ENCODE assay signal across 8 cellular contexts in the genomic region with DNA sequence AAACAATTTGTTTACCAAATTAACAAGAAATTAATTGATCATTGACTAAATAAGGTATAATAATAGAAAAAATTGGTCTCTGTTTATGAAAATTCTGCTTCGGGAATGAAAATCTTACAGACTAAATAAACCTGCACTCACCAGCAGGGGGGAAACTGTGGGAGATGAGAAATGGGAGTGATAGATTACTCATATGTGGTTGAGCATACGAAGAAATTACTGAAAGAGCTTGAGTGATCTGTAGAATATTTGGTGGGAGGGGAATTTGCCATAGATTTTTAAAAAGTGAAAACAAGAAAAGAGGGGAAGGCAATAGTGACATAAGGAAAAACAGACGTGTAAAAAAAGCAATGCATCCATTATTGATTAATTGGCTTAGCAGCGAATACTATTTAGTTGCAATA. TPM values are rescaled to one million over a fixed set of nuclear protein-coding genes. Genes with fewer than 3 reads are reported as not detected.
DNase-seq lines count a peak whose midpoint lies in the region; ATAC-seq and TF ChIP-seq lines count a peak whose summit lies in the region.

No MANE protein-coding gene starts in this region.

- TF ChIP-seq CTCF in GM12872 (IDR thresholded peaks at IDR 0.05; ENCODE audit: insufficient read depth, low read depth, low read length), result peak; percentile 39; the same call in 2 of the 3 replicates
- TF ChIP-seq CTCF in cardiac fibroblast (IDR thresholded peaks at IDR 0.05; ENCODE audit: low read depth, low read length), result peak; percentile 35
- TF ChIP-seq CTCF in smooth muscle cell (IDR thresholded peaks at IDR 0.05; ENCODE audit: borderline replicate concordance, insufficient read depth, poor library complexity, severe bottlenecking), result no peak
- no peak for TF ChIP-seq CTCF in GM10248 (IDR thresholded peaks at IDR 0.05; ENCODE audit: control extremely low read depth, extremely low read depth, low read depth, missing control alignments)

- 87% methylated on average over 4 of the region's 4 CpGs for WGBS in smooth muscle cell (ENCODE audit: low lambda C conversion rate)

- no peaks in the 10 kb centered on the region for H3K4me1 ChIP-seq in smooth muscle cell (ENCODE audit: low read depth)

- no peak overlapping the region for H3K27ac ChIP-seq in smooth muscle cell (ENCODE audit: low read depth)

- H3K36me3 ChIP-seq in smooth muscle cell (ENCODE audit: low read depth), result no peaks in the 10 kb centered on the region

- peak in 1 of 2 donors; percentile 47 for DNase-seq in cardiac fibroblast (ENCODE audit: low read depth in 2 of 2)
- no peak for DNase-seq in DMS153 (lab: John Stamatoyannopoulos, UW)
- DNase-seq in smooth muscle cell (lab: John Stamatoyannopoulos, UW; ENCODE audit: unreplicated experiment), result no peak
- DNase-seq in HK-2 (ENCODE audit: unreplicated experiment), result no peak
- DNase-seq in GM10248 (ENCODE audit: extremely low spot score), result no peak

- POLR2A ChIA-PET in GM10248 (lab: Yijun Ruan, JAX), result no interaction called here

- no peaks in the 10 kb centered on the region for H3K9me3 ChIP-seq in smooth muscle cell (replicated peaks; ENCODE audit: low read depth)

- no peaks in the 10 kb centered on the region for H3K27me3 ChIP-seq in smooth muscle cell (ENCODE audit: low read depth)

- no peak overlapping the region for H2AFZ ChIP-seq in smooth muscle cell (ENCODE audit: low read depth)

- ATAC-seq in GM19463 (IDR thresholded peaks at IDR 0.05; ENCODE audit: unreplicated experiment) (peak; percentile 46), HG03439 (IDR thresholded peaks at IDR 0.05; ENCODE audit: unreplicated experiment) (peak; percentile 45)

- CTCF ChIA-PET in GM10248 (lab: Yijun Ruan, JAX), result interaction anchor here (1.1 to 3.9 kb wide), 8 partner anchors 9 to 43 kb away, joined by 3 to 34 read pairs (median 5); partner anchors contain the start of gene SERPINB10

- H3K4me3 ChIP-seq in cardiac fibroblast (replicated peaks in 1 of 2; ENCODE audit: low read depth in 2 of 2, low read length in 2 of 2), result no peak overlapping the region
- H3K4me3 ChIP-seq in smooth muscle cell, result no peak overlapping the region

- no peaks in the 10 kb centered on the region for H3F3A ChIP-seq in smooth muscle cell (ENCODE audit: low read depth)

- no peaks in the 10 kb centered on the region for H4K20me1 ChIP-seq in smooth muscle cell (ENCODE audit: low read depth)

- no peak overlapping the region for H3K9ac ChIP-seq in smooth muscle cell (ENCODE audit: low read depth)

- no peaks in the 10 kb centered on the region for H3K79me2 ChIP-seq in smooth muscle cell (ENCODE audit: low read depth)

- H3K4me2 ChIP-seq in smooth muscle cell, result no peak overlapping the region

RNA-seq across cellular contexts. Expression of gene HMSD, which starts 2.2 kb away (rescaled TPM):
- total RNA-seq in smooth muscle cell, result not detected in 2 replicates
- polyA plus RNA-seq in smooth muscle cell, result 0.26 and 0.64 TPM in 2 replicates

RNA-seq across cellular contexts. Expression of gene SERPINB8, which starts 18.6 kb away (rescaled TPM):
- total RNA-seq in smooth muscle cell, result 13.9 and 20.5 TPM in 2 replicates
- 12.0 and 15.9 TPM in 2 replicates for polyA plus RNA-seq in smooth muscle cell

RNA-seq across cellular contexts. Expression of gene SERPINB10, which starts 43.5 kb away (rescaled TPM):
- 0.31 TPM in 1 of 2 replicates, not detected in the other for total RNA-seq in smooth muscle cell
- not detected in 2 replicates for polyA plus RNA-seq in smooth muscle cell

Comparison
In these comparisons a context has a peak if more than half of its experiments do, and no peak if none do; other contexts are left out.
1. CTCF ChIP-seq: peak in GM12872 (single experiment) and cardiac fibroblast (single experiment); none in smooth muscle cell (single experiment) and GM10248 (single experiment).